10 cellular contexts compared by ENCODE assay signal in genomic region chr13:39451301-39451700, GRCh38.
DNase-seq lines count a peak whose midpoint lies in the region; ATAC-seq and TF ChIP-seq lines count a peak whose summit lies in the region.
"Had no signal": no experiment of that assay in that cellular context is flagged by ENCODE, and none has a peak within 500 bp of the region (broad histone marks: within the 10 kb centered on the region; RNA-seq: fewer than 3 reads in every experiment).

No MANE protein-coding gene starts in this region.

- no peaks in the 10 kb centered on the region for H3K36me3 Mint-ChIP-seq in stimulated activated memory B cell treated with anti-CD40 and anti-IgM and Interleukin-4, amounts not matched to agents 10 μg/mL and 1 μg/mL and 100 μg/mL, for 72 hours

- H3K4me1 ChIP-seq in parathyroid adenoma: no peaks in the 10 kb centered on the region

- DNase-seq in NCI-H2029 (lab: John Stamatoyannopoulos, UW) (peak; percentile 7), brain pericyte (ENCODE audit: low read depth, low spot score) (peak; percentile 25), AG08395 (ENCODE audit: low spot score) (no peak), NCI-H2171 treated with DMSO at 0.1 percent for 48 hours (lab: John Stamatoyannopoulos, UW) (no peak)
- DNase-seq: effector memory CD4-positive, alpha-beta T cell; NCI-H526 treated with DMSO at 0.1 percent for 48 hours had no signal

- H3K4me3 Mint-ChIP-seq in stimulated activated memory B cell treated with anti-CD40 and anti-IgM and Interleukin-4, amounts not matched to agents 10 μg/mL and 1 μg/mL and 100 μg/mL, for 72 hours: no peak overlapping the region

- no peaks in the 10 kb centered on the region for H3K79me2 ChIP-seq in parathyroid adenoma

- no peaks in the 10 kb centered on the region for H3K27me3 ChIP-seq in parathyroid adenoma (ENCODE audit: control insufficient read depth, insufficient read depth, low read length)

- H3K9me3 ChIP-seq in parathyroid adenoma (ENCODE audit: control insufficient read depth, low read length): no peaks in the 10 kb centered on the region

- H3K27ac ChIP-seq in parathyroid adenoma: peak overlapping the region; percentile 6

- H3K4me3 ChIP-seq in parathyroid adenoma (ENCODE audit: low read depth, low read length): no peak overlapping the region

- H3K9ac ChIP-seq in parathyroid adenoma: no peak overlapping the region

- no peak overlapping the region for H3K4me2 ChIP-seq in parathyroid adenoma (ENCODE audit: low read length)

- peaks cover 2% of the 10 kb centered on the region for H3K9me3 Mint-ChIP-seq in stimulated activated memory B cell treated with anti-CD40 and anti-IgM and Interleukin-4, amounts not matched to agents 10 μg/mL and 1 μg/mL and 100 μg/mL, for 72 hours

- H3K4me1 Mint-ChIP-seq in stimulated activated memory B cell treated with anti-CD40 and anti-IgM and Interleukin-4, amounts not matched to agents 10 μg/mL and 1 μg/mL and 100 μg/mL, for 72 hours: peaks cover 10% of the 10 kb centered on the region

- no peak for TF ChIP-seq CTCF in parathyroid adenoma (IDR thresholded peaks at IDR 0.05)

- no peaks in the 10 kb centered on the region for H3K36me3 ChIP-seq in parathyroid adenoma (ENCODE audit: control insufficient read depth, insufficient read depth, low read length)

- no peak overlapping the region for H2AFZ ChIP-seq in parathyroid adenoma

- ATAC-seq in GM18511 (IDR thresholded peaks at IDR 0.05; ENCODE audit: unreplicated experiment): peak; percentile 13
- ATAC-seq in stimulated activated memory B cell treated with anti-CD40 and anti-IgM and Interleukin-4, amounts not matched to agents 10 μg/mL and 1 μg/mL and 100 μg/mL, for 72 hours: no peak
- no peak for ATAC-seq in HG02571 (IDR thresholded peaks at IDR 0.05; ENCODE audit: unreplicated experiment)

- H3K27ac Mint-ChIP-seq in stimulated activated memory B cell treated with anti-CD40 and anti-IgM and Interleukin-4, amounts not matched to agents 10 μg/mL and 1 μg/mL and 100 μg/mL, for 72 hours: no peak overlapping the region

- H3K27me3 Mint-ChIP-seq in stimulated activated memory B cell treated with anti-CD40 and anti-IgM and Interleukin-4, amounts not matched to agents 10 μg/mL and 1 μg/mL and 100 μg/mL, for 72 hours: no peaks in the 10 kb centered on the region

Comparison
In these comparisons a context has a peak if more than half of its experiments do, and no peak if none do; other contexts are left out.
1. DNase-seq: peak in NCI-H2029 (single experiment) and brain pericyte (single experiment); none in AG08395 (single experiment) and NCI-H2171 treated with DMSO at 0.1 percent for 48 hours (single experiment).